In genomic region chr14:99982449-99983250, GRCh38 we compare ENCODE assay signal across 8 cellular contexts.
DNase-seq lines count a peak whose midpoint lies in the region; ATAC-seq, FAIRE-seq and TF ChIP-seq lines count a peak whose summit lies in the region.

No MANE protein-coding gene starts in this region.

- DNase-seq in NCI-H526 (lab: John Stamatoyannopoulos, UW) (peak; percentile 60 to 76), dorsolateral prefrontal cortex (peak in 5 of 10 donors; percentile 43 to 66 (median 57)), medulla oblongata (ENCODE audit: extremely low spot score) (peak; percentile 90)
- peak; percentile 74 for DNase-seq in activated CD4-positive, alpha-beta T cell treated with anti-CD3 and anti-CD28 coated beads, Interleukin-2, amount 10 ng/mL, durations not matched to agents 7 days and 5 days
- DNase-seq in stimulated activated CD8-positive, alpha-beta memory T cell treated with anti-CD3 and anti-CD28 coated beads, Interleukin-7, amount 100 ng/mL, for 1 hour (ENCODE audit: low read depth in 2 of 2) = peak; percentile 38 to 46

- intact Hi-C loops in dorsolateral prefrontal cortex (cut with DNase I) = loop anchor here (2.0 to 10.0 kb wide), 4 partner anchors 125 to 392 kb away; partner anchors contain the start of gene WDR25 (in 2 of the 2)

- H3K27ac ChIP-seq in dorsolateral prefrontal cortex = peak overlapping the region in 10 of 59 donors; percentile 4 to 57 (median 34)

- POLR2A ChIA-PET in activated CD4-positive, alpha-beta T cell treated with anti-CD3 and anti-CD28 coated beads, Interleukin-2, amount 10 ng/mL, durations not matched to agents 7 days and 5 days (lab: Charles Lee) = no interaction called here

- H3K36me3 Mint-ChIP-seq in activated CD4-positive, alpha-beta T cell treated with anti-CD3 and anti-CD28 coated beads, Interleukin-2, amount 10 ng/mL, durations not matched to agents 7 days and 5 days (ENCODE audit: low read depth) = no peaks in the 10 kb centered on the region

- CTCF ChIA-PET in activated CD4-positive, alpha-beta T cell treated with anti-CD3 and anti-CD28 coated beads, Interleukin-2, amount 10 ng/mL, durations not matched to agents 7 days and 5 days (lab: Charles Lee) = interaction anchor here (0.7 to 3.7 kb wide), 9 partner anchors 11 to 248 kb away, joined by 3 to 13 read pairs (median 5); no protein-coding TSS in a partner anchor

- H3K4me3 ChIP-seq in dorsolateral prefrontal cortex = peak overlapping the region in 6 of 59 donors; percentile 1 to 31 (median 10)

- H3K27ac Mint-ChIP-seq in activated CD4-positive, alpha-beta T cell treated with anti-CD3 and anti-CD28 coated beads, Interleukin-2, amount 10 ng/mL, durations not matched to agents 7 days and 5 days = no peak overlapping the region

- H3K27me3 Mint-ChIP-seq in activated CD4-positive, alpha-beta T cell treated with anti-CD3 and anti-CD28 coated beads, Interleukin-2, amount 10 ng/mL, durations not matched to agents 7 days and 5 days = no peaks in the 10 kb centered on the region

- peaks cover 2% of the 10 kb centered on the region for H3K9me3 Mint-ChIP-seq in activated CD4-positive, alpha-beta T cell treated with anti-CD3 and anti-CD28 coated beads, Interleukin-2, amount 10 ng/mL, durations not matched to agents 7 days and 5 days

- TF ChIP-seq CTCF in dorsolateral prefrontal cortex (IDR thresholded peaks at IDR 0.05 in 54 of 56, conservative IDR thresholded peaks at IDR 0.05 in 2 of 56; ENCODE audit: low read depth in 1 of 56, partially characterized antibody in 56 of 56) = peak; percentile 80 to 98 (median 92)

- peaks cover 20% of the 10 kb centered on the region for H3K4me1 Mint-ChIP-seq in activated CD4-positive, alpha-beta T cell treated with anti-CD3 and anti-CD28 coated beads, Interleukin-2, amount 10 ng/mL, durations not matched to agents 7 days and 5 days

- H3K27me3 ChIP-seq in dorsolateral prefrontal cortex = no peaks in the 10 kb centered on the region

- ATAC-seq in GM18498 (IDR thresholded peaks at IDR 0.05; ENCODE audit: unreplicated experiment) = peak; percentile 69
- peak; percentile 58 for ATAC-seq in HG03280 (IDR thresholded peaks at IDR 0.05; ENCODE audit: unreplicated experiment)

- H3K4me3 Mint-ChIP-seq in activated CD4-positive, alpha-beta T cell treated with anti-CD3 and anti-CD28 coated beads, Interleukin-2, amount 10 ng/mL, durations not matched to agents 7 days and 5 days = no peak overlapping the region

- FAIRE-seq in A204.1 (lab: Jason Lieb, UNC) = peak; percentile 89
